ENCODE assay signal across 9 cellular contexts in the genomic region with DNA sequence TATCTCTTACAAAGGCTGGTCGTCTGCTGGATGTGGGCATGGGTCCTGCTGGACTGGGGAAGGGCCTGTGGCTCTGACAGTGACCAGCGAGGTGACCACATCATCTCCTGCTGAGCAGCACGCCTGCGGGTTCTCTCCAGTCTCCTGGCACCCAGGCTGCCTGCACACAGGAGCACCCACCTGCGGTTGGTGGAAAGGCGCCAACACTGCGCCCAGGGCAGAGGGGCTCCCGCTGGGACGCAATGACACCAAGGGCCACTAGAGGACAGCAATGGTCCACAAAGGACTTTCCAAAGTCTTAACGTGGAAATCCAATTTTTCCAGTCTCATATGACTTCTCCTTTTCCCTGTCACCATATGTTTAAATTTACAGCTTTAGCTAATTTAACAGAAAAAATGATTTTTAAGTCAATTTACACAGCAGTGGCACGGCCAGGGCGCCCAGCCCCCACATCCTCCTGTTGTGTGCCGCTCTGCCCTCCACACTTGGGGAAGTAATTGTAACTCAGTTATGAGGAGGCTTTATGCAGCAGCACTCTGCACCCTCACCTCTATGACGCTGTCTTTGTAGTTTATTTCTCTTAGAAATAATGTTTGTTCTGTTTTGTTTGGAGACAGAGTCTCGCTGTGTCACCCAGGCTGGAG. TPM values are rescaled to one million over a fixed set of nuclear protein-coding genes. Genes with fewer than 3 reads are reported as not detected.
DNase-seq lines count a peak whose midpoint lies in the region; ATAC-seq and TF ChIP-seq lines count a peak whose summit lies in the region.
"Had no signal": no experiment of that assay in that cellular context is flagged by ENCODE, and none has a peak within 500 bp of the region (broad histone marks: within the 10 kb centered on the region; RNA-seq: fewer than 3 reads in every experiment).

No MANE protein-coding gene starts in this region.

- no peak overlapping the region for H3K27ac Mint-ChIP-seq in activated CD4-positive, alpha-beta T cell treated with anti-CD3 and anti-CD28 coated beads, Interleukin-2, amount 10 ng/mL, durations not matched to agents 24 days and 14 days
- H3K27ac Mint-ChIP-seq: CD4-positive, alpha-beta memory T cell had no signal

- no peaks in the 10 kb centered on the region for H3K36me3 Mint-ChIP-seq in activated CD4-positive, alpha-beta T cell treated with anti-CD3 and anti-CD28 coated beads, Interleukin-2, amount 10 ng/mL, durations not matched to agents 24 days and 14 days (ENCODE audit: low read depth)
- H3K36me3 Mint-ChIP-seq: CD4-positive, alpha-beta memory T cell had no signal

- no peak overlapping the region for H2BK5ac ChIP-seq in trophoblast cell (ENCODE audit: low read depth, low read length, poor library complexity)

- no peak overlapping the region for H3K9ac ChIP-seq in KMS-11
- H3K9ac ChIP-seq in trophoblast cell (ENCODE audit: low read length) = no peak overlapping the region

- peaks cover 9% of the 10 kb centered on the region for H3K4me1 Mint-ChIP-seq in activated CD4-positive, alpha-beta T cell treated with anti-CD3 and anti-CD28 coated beads, Interleukin-2, amount 10 ng/mL, durations not matched to agents 24 days and 14 days

- no peak overlapping the region for H3K4me3 Mint-ChIP-seq in activated CD4-positive, alpha-beta T cell treated with anti-CD3 and anti-CD28 coated beads, Interleukin-2, amount 10 ng/mL, durations not matched to agents 24 days and 14 days

- H4K12ac ChIP-seq in trophoblast cell (ENCODE audit: low read depth, low read length) = no peak overlapping the region

- H3K4me1 ChIP-seq in KMS-11 (ENCODE audit: low read depth, poor library complexity, severe bottlenecking) = no peaks in the 10 kb centered on the region
- H3K4me1 ChIP-seq in trophoblast cell (ENCODE audit: control insufficient read depth in 1 of 2, insufficient read depth in 2 of 2, low read length in 2 of 2) = no peaks in the 10 kb centered on the region

- H3K9me3 Mint-ChIP-seq in activated CD4-positive, alpha-beta T cell treated with anti-CD3 and anti-CD28 coated beads, Interleukin-2, amount 10 ng/mL, durations not matched to agents 24 days and 14 days = no peaks in the 10 kb centered on the region

- H4K8ac ChIP-seq in trophoblast cell (ENCODE audit: low read depth, low read length) = no peak overlapping the region

- no peak for ATAC-seq in HG02938 (IDR thresholded peaks at IDR 0.05; ENCODE audit: unreplicated experiment)

- H3K27me3 Mint-ChIP-seq in activated CD4-positive, alpha-beta T cell treated with anti-CD3 and anti-CD28 coated beads, Interleukin-2, amount 10 ng/mL, durations not matched to agents 24 days and 14 days = no peaks in the 10 kb centered on the region

- peaks cover 13% of the 10 kb centered on the region for H3K9me3 ChIP-seq in trophoblast cell (ENCODE audit: insufficient read depth, low read depth, low read length)

- no peaks in the 10 kb centered on the region for H4K20me1 ChIP-seq in KMS-11 (ENCODE audit: insufficient read depth)

- no peak overlapping the region for H3K18ac ChIP-seq in trophoblast cell (ENCODE audit: low read length)

- WGBS in trophoblast cell (ENCODE audit: extremely low coverage, insufficient coverage, insufficient read length) = no CpG with 5 or more reads among the region's 15 CpGs

- no peak overlapping the region for H2AFZ ChIP-seq in KMS-11 (ENCODE audit: low read depth)
- H2AFZ ChIP-seq in trophoblast cell (ENCODE audit: insufficient read depth, low read length, poor library complexity) = no peak overlapping the region

- H3K79me2 ChIP-seq in KMS-11 (ENCODE audit: insufficient read depth, low read depth) (no peaks in the 10 kb centered on the region), trophoblast cell (ENCODE audit: control insufficient read depth, insufficient read depth, low read length, poor library complexity) (no peaks in the 10 kb centered on the region)

- H2AK5ac ChIP-seq in trophoblast cell (ENCODE audit: low read length) = no peak overlapping the region

- H3K23ac ChIP-seq in trophoblast cell (ENCODE audit: low read length) = no peak overlapping the region

- intact Hi-C loops in activated CD4-positive, alpha-beta T cell treated with anti-CD3 and anti-CD28 coated beads, Interleukin-2, amount 10 ng/mL, durations not matched to agents 24 days and 14 days (cut with micrococcal nuclease) = loop anchor here (5.0 kb wide), 1 partner anchor 218 kb away; no protein-coding TSS in a partner anchor

- H2BK12ac ChIP-seq in trophoblast cell (ENCODE audit: low read length) = no peak overlapping the region

- no peak overlapping the region for H3K27ac ChIP-seq in KMS-11
- H3K27ac ChIP-seq in trophoblast cell (ENCODE audit: low read depth, low read length) = no peak overlapping the region

- DNase-seq in NCI-H2029 (lab: John Stamatoyannopoulos, UW) = peak; percentile 37
- no peak for DNase-seq in NCI-H2029 treated with DMSO at 0.1 percent for 48 hours (lab: John Stamatoyannopoulos, UW)
- DNase-seq in activated CD4-positive, alpha-beta T cell treated with anti-CD3 and anti-CD28 coated beads, Interleukin-2, amount 10 ng/mL, durations not matched to agents 24 days and 14 days = peak; percentile 71
- peak; percentile 34 for DNase-seq in fibroblast of mammary gland (ENCODE audit: low read depth)
- DNase-seq in trophoblast cell = peak; percentile 4 to 55
- no peak for DNase-seq in NK-92 treated with Interleukin-12 subunit alpha and Interleukin-12 subunit beta, amount 100 ng/mL, for 24 hours (lab: John Stamatoyannopoulos, UW)

- no peak overlapping the region for H4K91ac ChIP-seq in trophoblast cell (ENCODE audit: low read depth, low read length)

- no peaks in the 10 kb centered on the region for H3K79me1 ChIP-seq in trophoblast cell (ENCODE audit: low read length)

- H3K4me3 ChIP-seq in KMS-11 (IDR thresholded peaks at IDR 0.05; ENCODE audit: insufficient read depth, low read depth, low read length) = no peak overlapping the region
- H3K4me3 ChIP-seq in fibroblast of mammary gland (ENCODE audit: control insufficient read depth, low read depth, low read length) = no peak overlapping the region
- H3K4me3 ChIP-seq in trophoblast cell (ENCODE audit: low read depth, low read length) = no peak overlapping the region

- no peak overlapping the region for H3K4ac ChIP-seq in trophoblast cell (ENCODE audit: low read depth, low read length)

- no peak overlapping the region for H3K4me2 ChIP-seq in KMS-11
- no peak overlapping the region for H3K4me2 ChIP-seq in trophoblast cell (ENCODE audit: low read length)

- no peak overlapping the region for H3K14ac ChIP-seq in trophoblast cell (ENCODE audit: low read length)

- no peak overlapping the region for H2BK120ac ChIP-seq in trophoblast cell (ENCODE audit: insufficient read depth, low read length, poor library complexity)

- H3K27me3 ChIP-seq in KMS-11 (ENCODE audit: insufficient read depth, low read depth) (peaks cover 22% of the 10 kb centered on the region; the same call in 1 of the 2 replicates), trophoblast cell (ENCODE audit: insufficient read depth, low read length) (no peaks in the 10 kb centered on the region)

- H3K36me3 ChIP-seq in KMS-11 (ENCODE audit: insufficient read depth) (no peaks in the 10 kb centered on the region), trophoblast cell (ENCODE audit: control insufficient read depth in 1 of 2, insufficient read depth in 2 of 2, low read length in 2 of 2) (no peaks in the 10 kb centered on the region)

- TF ChIP-seq CTCF in KMS-11 (conservative IDR thresholded peaks at IDR 0.05; ENCODE audit: low read depth, low read length) (peak; percentile 56), fibroblast of mammary gland (conservative IDR thresholded peaks at IDR 0.05; ENCODE audit: control insufficient read depth, insufficient read depth, low read depth, low read length) (peak; percentile 72)

RNA-seq across cellular contexts. Expression of a gene that starts 38.1 kb away (rescaled TPM):
- total RNA-seq in activated CD4-positive, alpha-beta T cell treated with anti-CD3 and anti-CD28 coated beads, Interleukin-2, amount 10 ng/mL, durations not matched to agents 24 days and 14 days = not detected in 2 replicates
- 0.50 and 0.64 TPM in 2 replicates for polyA plus RNA-seq in trophoblast cell (2013)
- total RNA-seq: CD4-positive, alpha-beta memory T cell had no signal
- polyA plus RNA-seq: CD4-positive, alpha-beta memory T cell had no signal

Comparison
In these comparisons a context has a peak if more than half of its experiments do, and no peak if none do; other contexts are left out.
1. DNase-seq: peak in NCI-H2029 (single experiment), activated CD4-positive, alpha-beta T cell treated with anti-CD3 and anti-CD28 coated beads, Interleukin-2, amount 10 ng/mL, durations not matched to agents 24 days and 14 days (single experiment), fibroblast of mammary gland (single experiment) and trophoblast cell (2 of 2); none in NCI-H2029 treated with DMSO at 0.1 percent for 48 hours (single experiment) and NK-92 treated with Interleukin-12 subunit alpha and Interleukin-12 subunit beta, amount 100 ng/mL, for 24 hours (single experiment).